Comparison of ENCODE assay signal across 8 cellular contexts in genomic region chr6:83071023-83071422, GRCh38. TPM values are rescaled to one million over a fixed set of nuclear protein-coding genes. Genes with fewer than 3 reads are reported as not detected.
DNase-seq lines count a peak whose midpoint lies in the region; ATAC-seq and FAIRE-seq lines count a peak whose summit lies in the region.

No MANE protein-coding gene starts in this region.

- FAIRE-seq in RCC 7860 (lab: Jason Lieb, UNC): no peak

- H3K36me3 Mint-ChIP-seq in memory B cell: peaks cover 9% of the 10 kb centered on the region

- H3K9me3 Mint-ChIP-seq in memory B cell: no peaks in the 10 kb centered on the region

- H3K27ac Mint-ChIP-seq in memory B cell: peak overlapping the region; percentile 71

- H3K4me3 Mint-ChIP-seq in memory B cell: peak overlapping the region; percentile 49

- H3K4me1 Mint-ChIP-seq in memory B cell: peaks cover 18% of the 10 kb centered on the region

- H3K27me3 Mint-ChIP-seq in memory B cell: no peaks in the 10 kb centered on the region

- ATAC-seq in GM18858 (IDR thresholded peaks at IDR 0.05; ENCODE audit: unreplicated experiment): peak; percentile 70
- peak; percentile 43 for ATAC-seq in HG02852 (IDR thresholded peaks at IDR 0.05; ENCODE audit: unreplicated experiment)
- peak; percentile 51 for ATAC-seq in memory B cell (ENCODE audit: low read depth)

- DNase-seq in NOMO-1 treated with dmso at 0.1 percent for 144 hours (lab: John Stamatoyannopoulos, UW; ENCODE audit: unreplicated experiment) (peak; percentile 53), memory B cell (ENCODE audit: low spot score in 2 of 2) (peak; percentile 15 to 42), mesenteric fat pad (ENCODE audit: low spot score) (no peak), RCC 7860 (ENCODE audit: low spot score) (no peak), AG08396 (ENCODE audit: low spot score) (no peak)
- no peak for DNase-seq in activated effector memory CD4-positive, alpha-beta T cell treated with Interleukin-2 at 50 U/mL for 16 hours

RNA-seq across cellular contexts. Expression of gene DOP1A, which starts 3.6 kb away (rescaled TPM):
- total RNA-seq in mesenteric fat pad: 17.1 TPM

RNA-seq across cellular contexts. Expression of gene UBE3D, which starts 5.4 kb away (rescaled TPM):
- 4.2 TPM for total RNA-seq in mesenteric fat pad

Comparison
In these comparisons a context has a peak if more than half of its experiments do, and no peak if none do; other contexts are left out.
1. DNase-seq: peak in NOMO-1 treated with dmso at 0.1 percent for 144 hours (single experiment) and memory B cell (2 of 2); none in mesenteric fat pad (single experiment), RCC 7860 (single experiment), activated effector memory CD4-positive, alpha-beta T cell treated with Interleukin-2 at 50 U/mL for 16 hours (single experiment) and AG08396 (single experiment).
2. Peak in every context shown above with its lines, with median percentiles within 50 percentile points of each other: ATAC-seq.